Comparison of ENCODE assay signal across 8 cellular contexts in genomic region chr12:57545809-57546437, GRCh38. TPM values are rescaled to one million over a fixed set of nuclear protein-coding genes. Genes with fewer than 3 reads are reported as not detected.
DNase-seq lines count a peak whose midpoint lies in the region; ATAC-seq and TF ChIP-seq lines count a peak whose summit lies in the region.

No MANE protein-coding gene starts in this region.

- H3K9me3 ChIP-seq in iPS-18c (ENCODE audit: control insufficient read depth, insufficient read depth, low read length) (no peaks in the 10 kb centered on the region), stomach smooth muscle (ENCODE audit: control insufficient read depth in 2 of 2, low read length in 2 of 2) (no peaks in the 10 kb centered on the region)

- peak overlapping the region; percentile 99 for H3K4me3 Mint-ChIP-seq in WTC11

- peaks cover 27% of the 10 kb centered on the region for H3K4me1 ChIP-seq in stomach smooth muscle (ENCODE audit: control insufficient read depth, insufficient read depth, low read length)

- H3K4me1 Mint-ChIP-seq in WTC11, result peaks cover 37% of the 10 kb centered on the region

- ATAC-seq in WTC11, result no peak
- no peak for ATAC-seq in HG03039 (IDR thresholded peaks at IDR 0.05; ENCODE audit: unreplicated experiment)

- peak; percentile 40 for DNase-seq in activated CD4-positive, alpha-beta T cell treated with anti-CD3 and anti-CD28 coated beads for 48 hours
- DNase-seq in activated CD4-positive, alpha-beta T cell treated with anti-CD3 and anti-CD28 coated beads for 4 hours, result no peak
- DNase-seq in WTC11 (ENCODE audit: low spot score) (no peak), putamen (ENCODE audit: low spot score) (no peak)
- no peak for DNase-seq in stimulated activated naive CD4-positive, alpha-beta T cell treated with Interleukin-2 at 50 U/mL for 16 hours (lab: John Stamatoyannopoulos, UW)

- peak overlapping the region; percentile 93; the same call in 1 of the 2 replicates for H3K27ac Mint-ChIP-seq in WTC11

- no peak for TF ChIP-seq CTCF in WTC11 (IDR thresholded peaks at IDR 0.05)

- H3K27me3 Mint-ChIP-seq in WTC11 (ENCODE audit: low read depth), result peaks cover 24% of the 10 kb centered on the region

- CTCF ChIA-PET in WTC11 (lab: Charles Lee), result interaction anchor here (0.9 to 1.8 kb wide), 7 partner anchors 10 to 87 kb away, joined by 3 to 9 read pairs (median 5); partner anchors contain the start of gene GLI1

- H3K36me3 ChIP-seq in stomach smooth muscle (ENCODE audit: control insufficient read depth in 2 of 2, insufficient read depth in 2 of 2, low read length in 2 of 2), result peaks cover 4 to 10% of the 10 kb centered on the region in 2 donors

- no peaks in the 10 kb centered on the region for H3K9me3 Mint-ChIP-seq in WTC11

- H3K27ac ChIP-seq in stomach smooth muscle (ENCODE audit: low read length), result peak overlapping the region; percentile 82

- peaks cover 19 to 26% of the 10 kb centered on the region in 2 donors for H3K27me3 ChIP-seq in stomach smooth muscle (ENCODE audit: control insufficient read depth in 1 of 2, insufficient read depth in 2 of 2, low read length in 2 of 2)

- peaks cover 6% of the 10 kb centered on the region; the same call in 1 of the 2 replicates for H3K36me3 Mint-ChIP-seq in WTC11

- H3K9ac ChIP-seq in stomach smooth muscle (ENCODE audit: low read length in 2 of 2), result peak overlapping the region; percentile 95 to 97

- H3K4me3 ChIP-seq in iPS-18c (ENCODE audit: insufficient read depth, low read depth, low read length) (peak overlapping the region; percentile 88), stomach smooth muscle (ENCODE audit: low read length in 2 of 2) (peak overlapping the region; percentile 87 to 90)

- POLR2A ChIA-PET in WTC11 (lab: Charles Lee), result interaction anchor here (0.6 to 1.3 kb wide), 5 partner anchors 12 to 88 kb away, joined by 3 to 4 read pairs (median 3); partner anchors contain the start of gene DDIT3

TF ChIP-seq in WTC11, 78 proteins besides CTCF, POLR2A, EP300 and RAD21:
- TF ChIP-seq SMAD4 (CRISPR knock-in tag; IDR thresholded peaks at IDR 0.05) (no peak), GABPB1 (CRISPR knock-in tag; IDR thresholded peaks at IDR 0.05) (no peak), E2F1 (CRISPR knock-in tag; IDR thresholded peaks at IDR 0.05) (no peak), ATF3 (CRISPR knock-in tag; conservative IDR thresholded peaks at IDR 0.05) (no peak), KAT7 (CRISPR knock-in tag; IDR thresholded peaks at IDR 0.05; ENCODE audit: borderline replicate concordance) (no peak), ZNF396 (CRISPR knock-in tag; IDR thresholded peaks at IDR 0.05; ENCODE audit: borderline replicate concordance) (no peak), ZMAT4 (CRISPR knock-in tag; IDR thresholded peaks at IDR 0.05) (no peak), ZNF416 (CRISPR knock-in tag; IDR thresholded peaks at IDR 0.05) (no peak)

RNA-seq across cellular contexts. Expression of gene DCTN2, which starts 1.1 kb away (rescaled TPM):
- total RNA-seq in WTC11 (2021), result 93.5 to 94.4 TPM (median 94.4 TPM) in 3 replicates

RNA-seq across cellular contexts. Expression of gene KIF5A, which starts 3.9 kb away (rescaled TPM):
- total RNA-seq in WTC11 (2021), result 15.9 to 17.9 TPM (median 16.1 TPM) in 3 replicates

RNA-seq across cellular contexts. Expression of gene MBD6, which starts 23.3 kb away (rescaled TPM):
- 46.3 to 59.4 TPM (median 56.2 TPM) in 3 replicates for total RNA-seq in WTC11 (2021)

RNA-seq across cellular contexts. Expression of gene DDIT3, which starts 25.6 kb away (rescaled TPM):
- 3.4 to 5.3 TPM (median 3.9 TPM) in 3 replicates for total RNA-seq in WTC11 (2021)

RNA-seq across cellular contexts. Expression of gene PIP4K2C, which starts 45.1 kb away (rescaled TPM):
- 25.4 to 26.9 TPM (median 25.8 TPM) in 3 replicates for total RNA-seq in WTC11 (2021)
